ENCODE assay signal across 29 cellular contexts in genomic region chr3:172958565-172958964, GRCh38.
"Had no signal": no experiment of that assay in that cellular context is flagged by ENCODE, and none has a peak within 500 bp of the region (broad histone marks: within the 10 kb centered on the region; RNA-seq: fewer than 3 reads in every experiment).

No MANE protein-coding gene starts in this region.

- H3K27ac ChIP-seq: ovary, parathyroid adenoma, psoas muscle, skin epidermis, spleen, suprapubic skin, testis, tibial artery, transverse colon, upper lobe of right lung, uterus had no signal

- H3K4me3 ChIP-seq: ovary, psoas muscle, skin epidermis, smooth muscle cell, spleen, suprapubic skin, testis, tibial artery, transverse colon, upper lobe of right lung, uterus had no signal

- H3K4me2 ChIP-seq: smooth muscle cell had no signal

- H3K79me2 ChIP-seq: parathyroid adenoma had no signal

- ATAC-seq: naive thymus-derived CD8-positive, alpha-beta T cell; natural killer cell treated with Interleukin-12 subunit alpha and Interleukin-12 subunit beta and Interleukin-15 and Interleukin-18, amount 100 ng/mL, for 72 hours; psoas muscle; right cardiac atrium; sciatic nerve; stimulated activated memory B cell treated with anti-CD40 and anti-IgM and Interleukin-4, amounts not matched to agents 10 μg/mL and 1 μg/mL and 100 μg/mL, for 72 hours; stimulated activated naive CD8-positive, alpha-beta T cell treated with anti-CD3 and anti-CD28 coated beads, Interleukin-15, amount 100 ng/mL, for 72 hours; stimulated activated naive CD8-positive, alpha-beta T cell treated with anti-CD3 and anti-CD28 coated beads, Interleukin-15, Interleukin-2, amounts not matched to agents 100 U/mL and 50 U/mL, for 24 hours; upper lobe of right lung had no signal

- H2AFZ ChIP-seq: parathyroid adenoma had no signal

- H3K27me3 ChIP-seq: ovary, spleen, suprapubic skin, testis, tibial artery, transverse colon, upper lobe of right lung, uterus had no signal

- H3K9ac ChIP-seq: parathyroid adenoma had no signal

- H3K4me1 ChIP-seq: parathyroid adenoma, psoas muscle, spleen, suprapubic skin, testis, tibial artery, transverse colon, upper lobe of right lung, uterus had no signal

- DNase-seq: naive thymus-derived CD8-positive, alpha-beta T cell; nephron progenitor cell; occipital lobe; ovary; posterior cingulate gyrus; psoas muscle; right cardiac atrium; spleen; stimulated activated CD4-positive, alpha-beta T cell treated with anti-CD3 and anti-CD28 coated beads, Interleukin-12 subunit alpha, Interleukin-12 subunit beta, amount 100 ng/mL, for 4 hours; stimulated activated CD4-positive, alpha-beta T cell treated with anti-CD3 and anti-CD28 coated beads, Interleukin-1b, Interleukin-23, amount 100 ng/mL, for 48 hours; stimulated activated CD4-positive, alpha-beta T cell treated with anti-CD3 and anti-CD28 coated beads, Interleukin-4, amount 100 ng/mL, for 1 hour; stimulated activated CD4-positive, alpha-beta T cell treated with anti-CD3 and anti-CD28 coated beads, Interleukin-4, amount 100 ng/mL, for 4 hours; stimulated activated CD8-positive, alpha-beta memory T cell treated with anti-CD3 and anti-CD28 coated beads, Interleukin-4, amount 100 ng/mL, for 48 hours; stimulated activated naive CD4-positive, alpha-beta T cell; stimulated activated naive CD8-positive, alpha-beta T cell treated with anti-CD3 and anti-CD28 coated beads, Interleukin-15, amount 100 ng/mL, for 72 hours; stimulated activated naive CD8-positive, alpha-beta T cell treated with anti-CD3 and anti-CD28 coated beads, Interleukin-15, Interleukin-2, amounts not matched to agents 100 U/mL and 50 U/mL, for 24 hours; substantia nigra; testis; tibial artery; transverse colon; upper lobe of right lung; uterus had no signal

- H3K36me3 ChIP-seq: ovary, spleen, suprapubic skin, tibial artery, transverse colon, upper lobe of right lung had no signal

- H3K9me3 ChIP-seq: ovary, psoas muscle, spleen, suprapubic skin, testis, tibial artery, transverse colon, upper lobe of right lung, uterus had no signal
